Comparison of ENCODE assay signal across 29 cellular contexts in genomic region chr2:107008843-107009242, GRCh38.
"Had no signal": no experiment of that assay in that cellular context is flagged by ENCODE, and none has a peak within 500 bp of the region (broad histone marks: within the 10 kb centered on the region; RNA-seq: fewer than 3 reads in every experiment).

No MANE protein-coding gene starts in this region.

- H3K27me3 ChIP-seq: body of pancreas, esophagus muscularis mucosa, foreskin keratinocyte, gastrocnemius medialis, heart left ventricle had no signal

- H3K36me3 ChIP-seq: esophagus muscularis mucosa, gastrocnemius medialis, heart left ventricle, WERI-Rb-1 had no signal

- H3K4me3 ChIP-seq: body of pancreas, esophagus muscularis mucosa, gastrocnemius medialis, heart left ventricle had no signal

- H3K27ac ChIP-seq: body of pancreas, esophagus muscularis mucosa, foreskin keratinocyte, gastrocnemius medialis, heart left ventricle, WERI-Rb-1 had no signal

- ATAC-seq: activated CD4-positive, CD25-positive, alpha-beta regulatory T cell treated with anti-CD3 and anti-CD28 coated beads, Interleukin-2, amount 50 U/mL, for 24 hours; activated CD8-positive, alpha-beta T cell treated with anti-CD3 and anti-CD28 coated beads for 36 hours; activated T-cell treated with anti-CD3 and anti-CD28 coated beads, Interleukin-2, amount 50 U/mL, for 4 hours; activated T-helper 17 cell treated with anti-CD3 and anti-CD28 coated beads, Interleukin-2, amount 50 U/mL, for 72 hours; body of pancreas; effector memory CD8-positive, alpha-beta T cell; foreskin keratinocyte; gastrocnemius medialis; heart left ventricle had no signal

- H3K9me3 ChIP-seq: body of pancreas, esophagus muscularis mucosa, gastrocnemius medialis, heart left ventricle had no signal

- DNase-seq: activated B cell treated with CpG ODN at 0.5 μM for 24 hours; activated CD4-positive, alpha-beta T cell treated with anti-CD3 and anti-CD28 coated beads for 48 hours; activated CD4-positive, alpha-beta T cell treated with anti-CD3 and anti-CD28 coated beads, Interleukin-2, amount 50 U/mL, for 1 hour; activated CD4-positive, alpha-beta T cell treated with anti-CD3 and anti-CD28 coated beads, Interleukin-2, amount 50 U/mL, for 48 hours; activated CD8-positive, alpha-beta memory T cell treated with anti-CD3 and anti-CD28 coated beads for 24 hours; activated CD8-positive, alpha-beta T cell treated with anti-CD3 and anti-CD28 coated beads for 36 hours; activated effector memory CD4-positive, alpha-beta T cell treated with Interleukin-2 at 50 U/mL for 16 hours; activated gamma-delta T cell treated with Interleukin-2 at 50 U/mL for 16 hours; activated naive CD4-positive, alpha-beta T cell treated with anti-CD3 and anti-CD28 coated beads, Interleukin-2, amount 50 U/mL, for 16 hours; activated naive CD4-positive, alpha-beta T cell treated with Interleukin-2 at 50 U/mL for 16 hours; activated T-cell treated with anti-CD3 and anti-CD28 coated beads, Interleukin-2, amount 50 U/mL, for 4 hours; amygdala; aorta; body of pancreas; caudate nucleus; cortex of kidney; dermis blood vessel endothelial cell; effector CD4-positive, alpha-beta T cell; effector memory CD8-positive, alpha-beta T cell; erythroblast; foreskin keratinocyte; gastrocnemius medialis; glutamatergic neuron; heart left ventricle; T1000; WERI-Rb-1 had no signal

- H3K4me1 ChIP-seq: body of pancreas, esophagus muscularis mucosa, foreskin keratinocyte, gastrocnemius medialis, heart left ventricle had no signal
